8 cellular contexts compared by ENCODE assay signal in the genomic region with DNA sequence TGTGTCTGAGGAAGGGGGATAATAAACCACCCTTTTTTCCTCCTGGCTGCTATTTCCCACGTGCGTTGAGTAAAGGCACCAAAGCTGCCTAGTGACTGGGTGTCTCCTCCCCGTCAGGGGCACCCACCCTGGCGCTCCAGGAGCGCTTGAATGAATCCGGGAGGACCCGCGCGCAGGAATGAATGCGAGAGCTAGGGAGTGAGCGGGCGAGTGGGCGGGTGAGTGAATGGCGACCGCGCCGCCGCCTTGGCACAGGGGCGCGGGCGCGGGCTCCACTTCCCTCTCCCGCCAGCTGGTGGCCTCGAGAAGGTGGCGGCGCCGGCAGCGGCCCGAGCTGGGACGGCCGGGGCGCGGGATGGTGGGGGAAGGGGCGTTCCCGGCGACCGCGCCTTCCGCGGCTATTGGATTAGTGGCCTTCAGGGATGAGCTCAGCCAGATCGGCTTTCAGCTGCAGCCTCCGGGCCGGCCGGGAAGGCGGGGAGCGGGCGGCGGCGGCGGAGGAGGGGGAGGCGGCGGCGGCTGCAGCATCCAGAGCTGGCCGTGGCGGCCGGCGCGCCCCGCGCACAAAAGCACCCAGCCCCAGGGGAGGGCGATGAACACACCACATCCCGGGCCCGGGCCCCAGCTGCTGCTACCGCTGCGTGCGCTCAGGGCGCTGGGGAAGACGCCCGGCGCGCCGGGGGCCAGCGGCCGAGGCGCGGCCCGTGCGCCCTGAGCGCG. TPM values are rescaled to one million over a fixed set of nuclear protein-coding genes. Genes with fewer than 3 reads are reported as not detected.
DNase-seq lines count a peak whose midpoint lies in the region; ATAC-seq, FAIRE-seq and TF ChIP-seq lines count a peak whose summit lies in the region.

TSS of gene SPSB4 (plus strand) at position 435 of the 720 bp plus-strand sequence. CDS start 14,758 bp downstream, outside the sequence.

- H3K36me3 ChIP-seq in astrocyte (ENCODE audit: insufficient read depth, low read length), result no peaks in the 10 kb centered on the region
- H3K36me3 ChIP-seq in Karpas-422 (ENCODE audit: insufficient read depth, low read length), result no peaks in the 10 kb centered on the region

- no peak for TF ChIP-seq RAD21 in A549 (conservative IDR thresholded peaks at IDR 0.05 in 1 of 2, IDR thresholded peaks at IDR 0.05 in 1 of 2)

- H4K20me1 ChIP-seq in astrocyte (ENCODE audit: insufficient read depth, low read length), result no peaks in the 10 kb centered on the region
- no peaks in the 10 kb centered on the region for H4K20me1 ChIP-seq in Karpas-422 (ENCODE audit: insufficient read depth, low read depth, low read length)

- H2AFZ ChIP-seq in astrocyte (ENCODE audit: low read depth, low read length) (peak within 1 kb of the TSS; percentile 68), Karpas-422 (ENCODE audit: low read length) (no peak within 1 kb of the TSS)

- FAIRE-seq in A549 (lab: Jason Lieb, UNC) (no peak), astrocyte (lab: Jason Lieb, UNC) (no peak)

- H3K79me2 ChIP-seq in astrocyte (ENCODE audit: insufficient read depth, low read length), result no peaks in the 10 kb centered on the region
- no peaks in the 10 kb centered on the region for H3K79me2 ChIP-seq in Karpas-422 (ENCODE audit: low read length)

- H3K27me3 Mint-ChIP-seq in astrocyte (ENCODE audit: low read depth, unreplicated experiment), result peaks cover 59% of the 10 kb centered on the region

- H3K36me3 Mint-ChIP-seq in astrocyte (ENCODE audit: low read depth, unreplicated experiment), result peaks cover 4% of the 10 kb centered on the region

- H3K4me1 Mint-ChIP-seq in astrocyte (ENCODE audit: low read depth, unreplicated experiment), result peaks cover 6% of the 10 kb centered on the region

- peak within 1 kb of the TSS; percentile 97 for H3K4me2 ChIP-seq in A549
- peak within 1 kb of the TSS; percentile 86 for H3K4me2 ChIP-seq in astrocyte (ENCODE audit: low read length)
- H3K4me2 ChIP-seq in Karpas-422 (ENCODE audit: low read depth, low read length, poor library complexity, severe bottlenecking), result no peak within 1 kb of the TSS

- CTCF ChIA-PET in A549 (lab: Yijun Ruan, JAX), result interaction anchor here (0.6 to 1.5 kb wide), 6 partner anchors 10 to 141 kb away, joined by 3 to 4 read pairs (median 3); no protein-coding TSS in a partner anchor

- TF ChIP-seq CTCF in A549 (IDR thresholded peaks at IDR 0.05), result no peak
- 0 out of 3 replicates have a peak, but pooled peaks have one; percentile 13 for TF ChIP-seq CTCF in GM12872 (IDR thresholded peaks at IDR 0.05; ENCODE audit: insufficient read depth, low read depth, low read length)
- no peak for TF ChIP-seq CTCF in astrocyte (IDR thresholded peaks at IDR 0.05; ENCODE audit: insufficient read depth, low read depth, low read length)

- DNase-seq in A549 (ENCODE audit: low read depth in 1 of 2, low spot score in 1 of 2), result peak; percentile 47 to 57
- DNase-seq in NCI-H510A treated with DMSO at 0.1 percent for 48 hours (lab: John Stamatoyannopoulos, UW), result peak; percentile 44
- peak; percentile 49 for DNase-seq in astrocyte (ENCODE audit: low read depth)
- DNase-seq in iPS-NIHi11 (ENCODE audit: low spot score), result peak; percentile 98
- peak; percentile 38 for DNase-seq in stimulated activated CD8-positive, alpha-beta memory T cell treated with anti-CD3 and anti-CD28 coated beads, Interleukin-4, amount 100 ng/mL, for 48 hours
- no peak for DNase-seq in Karpas-422

- ATAC-seq in A549, result peak; percentile 78 to 85
- no peak for ATAC-seq in GM18868 (IDR thresholded peaks at IDR 0.05; ENCODE audit: unreplicated experiment)

- no peak within 1 kb of the TSS for H3K27ac ChIP-seq in A549
- no peak within 1 kb of the TSS for H3K27ac ChIP-seq in astrocyte (ENCODE audit: low read depth, low read length)
- no peak within 1 kb of the TSS for H3K27ac ChIP-seq in Karpas-422 (ENCODE audit: low read length)

- H3K9me3 ChIP-seq in A549 (no peaks in the 10 kb centered on the region), astrocyte (ENCODE audit: insufficient read depth, low read depth, low read length) (no peaks in the 10 kb centered on the region), Karpas-422 (ENCODE audit: low read length) (no peaks in the 10 kb centered on the region)

- no peak for TF ChIP-seq EP300 in A549 (IDR thresholded peaks at IDR 0.05)

- H3K4me3 Mint-ChIP-seq in astrocyte (ENCODE audit: unreplicated experiment), result peak within 1 kb of the TSS; percentile 87

- H3K4me1 ChIP-seq in A549 (peaks cover 11% of the 10 kb centered on the region; the same call in 1 of the 3 replicates), astrocyte (ENCODE audit: insufficient read depth, low read length) (peaks cover 12% of the 10 kb centered on the region), Karpas-422 (ENCODE audit: low read length) (no peaks in the 10 kb centered on the region)

- peak within 1 kb of the TSS; percentile 5 for H3K27ac Mint-ChIP-seq in astrocyte (ENCODE audit: unreplicated experiment)

- peaks cover 3% of the 10 kb centered on the region for H3K9me3 Mint-ChIP-seq in astrocyte (ENCODE audit: unreplicated experiment)

- TF ChIP-seq POLR2A in A549 (IDR thresholded peaks at IDR 0.05; ENCODE audit: low read length), result no peak

- H3K4me3 ChIP-seq in A549, result peak within 1 kb of the TSS; percentile 45
- H3K4me3 ChIP-seq in astrocyte (ENCODE audit: insufficient read depth, low read depth, low read length), result peak within 1 kb of the TSS; percentile 52
- H3K4me3 ChIP-seq in Karpas-422 (ENCODE audit: low read length), result no peak within 1 kb of the TSS

- WGBS in A549 (ENCODE audit: missing lambda C conversion rate), result 0% methylated on average over 8 of the region's 80 CpGs

- POLR2A ChIA-PET in A549 (lab: Yijun Ruan, JAX), result no interaction called here

- H3K9ac ChIP-seq in astrocyte (ENCODE audit: low read length), result peak within 1 kb of the TSS; percentile 9
- H3K9ac ChIP-seq in Karpas-422 (ENCODE audit: low read length), result no peak within 1 kb of the TSS

- H3K9me2 ChIP-seq in Karpas-422 (replicated peaks; ENCODE audit: insufficient read depth, low read length), result no peaks in the 10 kb centered on the region

- H3K27me3 ChIP-seq in astrocyte (ENCODE audit: insufficient read depth, low read length), result peaks cover 44% of the 10 kb centered on the region
- H3K27me3 ChIP-seq in Karpas-422 (ENCODE audit: low read length), result no peaks in the 10 kb centered on the region

TF ChIP-seq in A549, 52 proteins besides CTCF, POLR2A, EP300 and RAD21:
- TF ChIP-seq POLR2AphosphoS2 (conservative IDR thresholded peaks at IDR 0.05; ENCODE audit: low read length) (no peak), ZSCAN20 (CRISPR knock-in tag; IDR thresholded peaks at IDR 0.05) (no peak), BHLHE40 (IDR thresholded peaks at IDR 0.05; ENCODE audit: low read depth, low read length) (no peak), RFX5 (IDR thresholded peaks at IDR 0.05) (no peak), JUNB (IDR thresholded peaks at IDR 0.05) (no peak), NFE2L2 (conservative IDR thresholded peaks at IDR 0.05; ENCODE audit: low read length) (no peak), HOXB13 (CRISPR knock-in tag; IDR thresholded peaks at IDR 0.05; ENCODE audit: low read depth) (no peak), RCOR1 (IDR thresholded peaks at IDR 0.05; ENCODE audit: low read depth, low read length) (no peak), NPAS2 (CRISPR knock-in tag; IDR thresholded peaks at IDR 0.05; ENCODE audit: borderline replicate concordance) (no peak), MAZ (IDR thresholded peaks at IDR 0.05; ENCODE audit: borderline replicate concordance, low read depth, low read length) (no peak)
- TF ChIP-seq, protein P1, sequence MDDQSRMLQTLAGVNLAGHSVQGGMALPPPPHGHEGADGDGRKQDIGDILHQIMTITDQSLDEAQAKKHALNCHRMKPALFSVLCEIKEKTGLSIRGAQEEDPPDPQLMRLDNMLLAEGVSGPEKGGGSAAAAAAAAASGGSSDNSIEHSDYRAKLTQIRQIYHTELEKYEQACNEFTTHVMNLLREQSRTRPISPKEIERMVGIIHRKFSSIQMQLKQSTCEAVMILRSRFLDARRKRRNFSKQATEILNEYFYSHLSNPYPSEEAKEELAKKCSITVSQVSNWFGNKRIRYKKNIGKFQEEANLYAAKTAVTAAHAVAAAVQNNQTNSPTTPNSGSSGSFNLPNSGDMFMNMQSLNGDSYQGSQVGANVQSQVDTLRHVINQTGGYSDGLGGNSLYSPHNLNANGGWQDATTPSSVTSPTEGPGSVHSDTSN (IDR thresholded peaks at IDR 0.05), result no peak

RNA-seq across cellular contexts. Expression of gene SPSB4, which starts in this region (rescaled TPM):
- polyA plus RNA-seq in A549 (2011; rRNA removed) (0.03 TPM in 1 of 2 replicates, not detected in the other), A549 (2017; fragmentation: RNase III; extraction: RNeasy Plus Mini Kit Qiagen cat#74134 plus additional on column Dnase treatment) (0.04 to 0.05 TPM (median 0.05 TPM) in 3 replicates)
- 0.01 and 0.06 TPM in 2 replicates for polyA plus RNA-seq in A549 (2012; cell fraction: cytosol; rRNA removed)
- 0.02 and 0.10 TPM in 2 replicates for polyA plus RNA-seq in A549 (2012; cell fraction: nucleus; rRNA removed)
- not detected in 2 replicates for polyA minus RNA-seq in A549 (2011; rRNA and poly(A)+ RNA removed)
- total RNA-seq in astrocyte, result 0.94 and 2.2 TPM in 2 replicates
- total RNA-seq in Karpas-422 (2014; rRNA removed; shearing (Covaris generic); ENCODE audit: low replicate concordance), result not detected in 2 replicates

Comparison
In these comparisons a context has a peak if more than half of its experiments do, and no peak if none do; other contexts are left out.
1. Peak in DNase-seq, ATAC-seq, H3K4me3 ChIP-seq and H3K4me2 ChIP-seq in A549; RNA of the gene not detected or under 1 TPM.